24 cellular contexts compared by ENCODE assay signal in genomic region chr16:59252317-59252716, GRCh38.
DNase-seq lines count a peak whose midpoint lies in the region; ATAC-seq, FAIRE-seq and TF ChIP-seq lines count a peak whose summit lies in the region.
"Had no signal": no experiment of that assay in that cellular context is flagged by ENCODE, and none has a peak within 500 bp of the region (broad histone marks: within the 10 kb centered on the region; RNA-seq: fewer than 3 reads in every experiment).

No MANE protein-coding gene starts in this region.

- H3K79me1 ChIP-seq in H1 (ENCODE audit: low read depth, low read length): no peaks in the 10 kb centered on the region

- ATAC-seq in GM23338 (peak; percentile 59), GM21381 (IDR thresholded peaks at IDR 0.05; ENCODE audit: unreplicated experiment) (no peak), HG03521 (IDR thresholded peaks at IDR 0.05; ENCODE audit: unreplicated experiment) (no peak)
- ATAC-seq: A549, HCT116 had no signal

- H2BK12ac ChIP-seq in H1 (ENCODE audit: low read depth, low read length): no peak overlapping the region

- H3K27me3 ChIP-seq in GM23338 (ENCODE audit: insufficient read depth): no peaks in the 10 kb centered on the region
- H3K27me3 ChIP-seq in H1 (replicated peaks in 1 of 4; ENCODE audit: control insufficient read depth in 3 of 4, extremely low read depth in 1 of 4, insufficient read depth in 3 of 4, low read length in 3 of 4): no peaks in the 10 kb centered on the region
- H3K27me3 ChIP-seq in neural progenitor cell: no peaks in the 10 kb centered on the region
- H3K27me3 ChIP-seq: BE2C; BLaER1 treated with 17β-estradiol and CSF1 and Interleukin-3, amounts not matched to agents 10 nM and 100 nM had no signal

- 90% methylated on average over 3 of the region's 3 CpGs; no CpG with 5 or more reads in 1 of the 2 experiments for WGBS in H1 (ENCODE audit: extremely low coverage in 1 of 2, insufficient coverage in 1 of 2, insufficient read length in 1 of 2, insufficient replicate concordance in 2 of 2, low coverage in 1 of 2, low lambda C conversion rate in 2 of 2, missing lambda C conversion rate in 1 of 2), 2 experiments

- H3K4me1 ChIP-seq in GM23338 (ENCODE audit: insufficient read depth) (peaks cover 8% of the 10 kb centered on the region; the same call in 1 of the 2 replicates), H1 (replicated peaks in 1 of 4; ENCODE audit: control insufficient read depth in 3 of 4, insufficient read depth in 4 of 4, low read length in 3 of 4) (peaks cover 0 to 4% (median 0%) of the 10 kb centered on the region in 4 experiments; a peak in 1 of 7 replicates), neural progenitor cell (peaks cover 13% of the 10 kb centered on the region)
- H3K4me1 ChIP-seq: A549; BE2C; BLaER1 treated with 17β-estradiol and CSF1 and Interleukin-3, amounts not matched to agents 10 nM and 100 nM had no signal

- no peak overlapping the region for H3K4me3 ChIP-seq in GM23338
- H3K4me3 ChIP-seq in H1 (ENCODE audit: extremely low read depth in 1 of 4, insufficient read depth in 2 of 4, low read depth in 3 of 4, low read length in 4 of 4): no peak overlapping the region
- H3K4me3 ChIP-seq in neural progenitor cell: no peak overlapping the region
- H3K4me3 ChIP-seq: A549; BLaER1 treated with 17β-estradiol and CSF1 and Interleukin-3, amounts not matched to agents 10 nM and 100 nM had no signal

- H3K4me3 Mint-ChIP-seq in GM23338 (no peak overlapping the region), neural progenitor cell (no peak overlapping the region)
- H3K4me3 Mint-ChIP-seq: CD14-positive monocyte; CD4-positive, alpha-beta memory T cell had no signal

- H2BK5ac ChIP-seq in H1 (ENCODE audit: low read depth, low read length): no peak overlapping the region

- no peak overlapping the region for H4K5ac ChIP-seq in H1 (ENCODE audit: insufficient read length, low read depth, low read length)

- H4K8ac ChIP-seq in H1 (ENCODE audit: extremely low read depth, insufficient read depth, low read length): no peak overlapping the region

- TF ChIP-seq RAD21 in H1 (IDR thresholded peaks at IDR 0.05 in 1 of 2, conservative IDR thresholded peaks at IDR 0.05 in 1 of 2; ENCODE audit: low read depth in 2 of 2, low read length in 2 of 2): peak; percentile 59 to 75

- H4K20me1 ChIP-seq in GM23338 (replicated peaks; ENCODE audit: insufficient read depth) (no peaks in the 10 kb centered on the region), H1 (replicated peaks in 1 of 2; ENCODE audit: control insufficient read depth in 1 of 2, insufficient read depth in 2 of 2, low read length in 2 of 2) (no peaks in the 10 kb centered on the region), neural progenitor cell (ENCODE audit: low read depth) (no peaks in the 10 kb centered on the region)
- H4K20me1 ChIP-seq: BLaER1 treated with 17β-estradiol and CSF1 and Interleukin-3, amounts not matched to agents 10 nM and 100 nM had no signal

- no peak overlapping the region for H3K27ac ChIP-seq in GM23338 (ENCODE audit: low read depth)
- no peak overlapping the region for H3K27ac ChIP-seq in H1 (ENCODE audit: low read depth, low read length)
- H3K27ac ChIP-seq in neural progenitor cell: no peak overlapping the region
- H3K27ac ChIP-seq: A549; BLaER1 treated with 17β-estradiol and CSF1 and Interleukin-3, amounts not matched to agents 10 nM and 100 nM had no signal

- CTCF ChIA-PET in H1 (lab: Charles Lee; ENCODE audit: partially characterized antibody): interaction anchor here (0.8 to 1.1 kb wide), 5 partner anchors 17 to 408 kb away, joined by 3 to 4 read pairs (median 3); no protein-coding TSS in a partner anchor

- POLR2A ChIA-PET in H1 (lab: Charles Lee; ENCODE audit: partially characterized antibody): no interaction called here

- no peak overlapping the region for H3K56ac ChIP-seq in H1 (replicated peaks; ENCODE audit: insufficient read length, low read depth, low read length)

- H3K27me3 Mint-ChIP-seq in GM23338 (ENCODE audit: insufficient read depth, low read depth, poor library complexity) (no peaks in the 10 kb centered on the region), neural progenitor cell (ENCODE audit: insufficient read depth, low read depth) (no peaks in the 10 kb centered on the region)
- H3K27me3 Mint-ChIP-seq: CD4-positive, alpha-beta memory T cell had no signal

- H2AFZ ChIP-seq in GM23338 (no peak overlapping the region), H1 (ENCODE audit: low read length) (no peak overlapping the region), neural progenitor cell (replicated peaks) (no peak overlapping the region)

- H3K9me2 ChIP-seq in GM23338 (ENCODE audit: insufficient read depth): no peaks in the 10 kb centered on the region

- no peak overlapping the region for H2AK5ac ChIP-seq in H1 (ENCODE audit: low read depth, low read length)

- no peaks in the 10 kb centered on the region for H3K36me3 ChIP-seq in GM23338 (ENCODE audit: insufficient read depth)
- no peaks in the 10 kb centered on the region for H3K36me3 ChIP-seq in H1 (ENCODE audit: control insufficient read depth in 2 of 4, insufficient read depth in 4 of 4, low read length in 3 of 4)
- H3K36me3 ChIP-seq in neural progenitor cell: no peaks in the 10 kb centered on the region
- H3K36me3 ChIP-seq: BE2C; BLaER1 treated with 17β-estradiol and CSF1 and Interleukin-3, amounts not matched to agents 10 nM and 100 nM had no signal

- no peaks in the 10 kb centered on the region; the same call in 1 of the 2 replicates for H3K23me2 ChIP-seq in H1 (ENCODE audit: low read depth, low read length)

- H3K9ac ChIP-seq in H1 (replicated peaks in 1 of 4; ENCODE audit: extremely low read depth in 1 of 4, low read depth in 3 of 4, low read length in 3 of 4) (no peak overlapping the region), neural progenitor cell (no peak overlapping the region)
- H3K9ac ChIP-seq: BLaER1 treated with 17β-estradiol and CSF1 and Interleukin-3, amounts not matched to agents 10 nM and 100 nM had no signal

- TF ChIP-seq CTCF in GM23338 (conservative IDR thresholded peaks at IDR 0.05; ENCODE audit: low read depth in 2 of 2) (peak; percentile 38 to 65), H1 (IDR thresholded peaks at IDR 0.05; ENCODE audit: control extremely low read depth in 1 of 3, insufficient read depth in 1 of 3, low read depth in 1 of 3, low read length in 3 of 3) (peak in 2 of 3 experiments; percentile 34 to 40; a peak in 2 of 4 replicates), neural progenitor cell (IDR thresholded peaks at IDR 0.05) (peak; percentile 51)

- no peak for TF ChIP-seq EP300 in H1 (IDR thresholded peaks at IDR 0.05; ENCODE audit: borderline replicate concordance in 1 of 2, low read depth in 2 of 2, low read length in 2 of 2)

- H3K9me3 Mint-ChIP-seq in GM23338: no peaks in the 10 kb centered on the region
- peaks cover 6% of the 10 kb centered on the region for H3K9me3 Mint-ChIP-seq in neural progenitor cell

- H3K18ac ChIP-seq in H1 (ENCODE audit: extremely low read depth, low read length): no peak overlapping the region

- FAIRE-seq in H1 (lab: Jason Lieb, UNC): no peak
- FAIRE-seq: A549, G401.6, GM19239 had no signal

- H2BK15ac ChIP-seq in H1 (ENCODE audit: low read length): no peak overlapping the region

- H3K4me1 Mint-ChIP-seq in GM23338 (peaks cover 11% of the 10 kb centered on the region), neural progenitor cell (peaks cover 9% of the 10 kb centered on the region)
- H3K4me1 Mint-ChIP-seq: CD14-positive monocyte; CD4-positive, alpha-beta memory T cell had no signal

- H3F3A ChIP-seq in GM23338 (replicated peaks; ENCODE audit: low read depth) (no peaks in the 10 kb centered on the region), neural progenitor cell (ENCODE audit: low read depth) (peaks cover 4% of the 10 kb centered on the region)

- H3K9me3 ChIP-seq in H1 (ENCODE audit: insufficient read depth in 2 of 2, low read depth in 1 of 2, low read length in 1 of 2) (no peaks in the 10 kb centered on the region), neural progenitor cell (ENCODE audit: low read depth) (no peaks in the 10 kb centered on the region)
- H3K9me3 ChIP-seq: BE2C had no signal

- no peaks in the 10 kb centered on the region for H3K36me3 Mint-ChIP-seq in GM23338 (ENCODE audit: low read depth)
- no peaks in the 10 kb centered on the region for H3K36me3 Mint-ChIP-seq in neural progenitor cell
- H3K36me3 Mint-ChIP-seq: CD14-positive monocyte; CD4-positive, alpha-beta memory T cell had no signal

- DNase-seq in GM23338 (ENCODE audit: low spot score) (peak; percentile 31), H1 (ENCODE audit: low read depth in 1 of 2, low spot score in 2 of 2) (no peak), iPS-NIHi11 (ENCODE audit: low spot score) (peak; percentile 11), neural progenitor cell (ENCODE audit: low spot score) (peak; percentile 37), T-helper 2 cell (no peak)
- DNase-seq: 8988T; ACHN; AML-193; BE2C; Calu3; CD4-positive, alpha-beta memory T cell; COR-L47; DMS53; DMS79 treated with DMSO at 0.1 percent for 48 hours; GOT3; H7 had no signal

- H3K79me2 ChIP-seq in GM23338 (replicated peaks; ENCODE audit: insufficient read depth) (no peaks in the 10 kb centered on the region), H1 (ENCODE audit: control insufficient read depth in 1 of 2, insufficient read depth in 2 of 2, low read length in 2 of 2) (no peaks in the 10 kb centered on the region), neural progenitor cell (ENCODE audit: low read depth) (no peaks in the 10 kb centered on the region)

- no peak overlapping the region for H2BK20ac ChIP-seq in H1 (ENCODE audit: low read length)

- H3K23ac ChIP-seq in H1 (ENCODE audit: insufficient read length): no peak overlapping the region

- no peak overlapping the region for H4K91ac ChIP-seq in H1 (replicated peaks; ENCODE audit: insufficient read length, low read length)

- H3K4ac ChIP-seq in H1 (replicated peaks; ENCODE audit: insufficient read length, low read depth, low read length): no peak overlapping the region

- no peak overlapping the region for H3K14ac ChIP-seq in H1 (ENCODE audit: insufficient read length)

- no peak overlapping the region for H2BK120ac ChIP-seq in H1 (replicated peaks; ENCODE audit: low read depth, low read length)

- no peak for TF ChIP-seq POLR2A in H1 (IDR thresholded peaks at IDR 0.05; ENCODE audit: control extremely low read depth in 1 of 2, low read depth in 2 of 2, low read length in 2 of 2)

- H3K27ac Mint-ChIP-seq in GM23338: no peak overlapping the region
- no peak overlapping the region for H3K27ac Mint-ChIP-seq in neural progenitor cell
- H3K27ac Mint-ChIP-seq: CD14-positive monocyte; CD4-positive, alpha-beta memory T cell had no signal

- H3K4me2 ChIP-seq in GM23338 (no peak overlapping the region), H1 (ENCODE audit: insufficient read depth in 1 of 2, low read depth in 2 of 2, low read length in 2 of 2) (no peak overlapping the region), neural progenitor cell (no peak overlapping the region)
- H3K4me2 ChIP-seq: A549; BLaER1 treated with 17β-estradiol and CSF1 and Interleukin-3, amounts not matched to agents 10 nM and 100 nM had no signal

TF ChIP-seq in GM23338, 12 proteins besides CTCF, POLR2A, EP300 and RAD21 (continues in another document):
- TF ChIP-seq NANOG (IDR thresholded peaks at IDR 0.05; ENCODE audit: borderline replicate concordance): no peak

TF ChIP-seq in H1, 55 proteins besides CTCF, POLR2A, EP300 and RAD21:
- no peak for TF ChIP-seq GTF2F1 (IDR thresholded peaks at IDR 0.05; ENCODE audit: borderline replicate concordance, low read depth, low read length)

Comparison
In these comparisons a context has a peak if more than half of its experiments do, and no peak if none do; other contexts are left out.
1. DNase-seq: peak in GM23338 (single experiment), iPS-NIHi11 (single experiment) and neural progenitor cell (single experiment); none in H1 (0 of 2) and T-helper 2 cell (0 of 5).
2. Peak in every context shown above with its lines, with median percentiles within 50 percentile points of each other: CTCF ChIP-seq.